In the genomic region with DNA sequence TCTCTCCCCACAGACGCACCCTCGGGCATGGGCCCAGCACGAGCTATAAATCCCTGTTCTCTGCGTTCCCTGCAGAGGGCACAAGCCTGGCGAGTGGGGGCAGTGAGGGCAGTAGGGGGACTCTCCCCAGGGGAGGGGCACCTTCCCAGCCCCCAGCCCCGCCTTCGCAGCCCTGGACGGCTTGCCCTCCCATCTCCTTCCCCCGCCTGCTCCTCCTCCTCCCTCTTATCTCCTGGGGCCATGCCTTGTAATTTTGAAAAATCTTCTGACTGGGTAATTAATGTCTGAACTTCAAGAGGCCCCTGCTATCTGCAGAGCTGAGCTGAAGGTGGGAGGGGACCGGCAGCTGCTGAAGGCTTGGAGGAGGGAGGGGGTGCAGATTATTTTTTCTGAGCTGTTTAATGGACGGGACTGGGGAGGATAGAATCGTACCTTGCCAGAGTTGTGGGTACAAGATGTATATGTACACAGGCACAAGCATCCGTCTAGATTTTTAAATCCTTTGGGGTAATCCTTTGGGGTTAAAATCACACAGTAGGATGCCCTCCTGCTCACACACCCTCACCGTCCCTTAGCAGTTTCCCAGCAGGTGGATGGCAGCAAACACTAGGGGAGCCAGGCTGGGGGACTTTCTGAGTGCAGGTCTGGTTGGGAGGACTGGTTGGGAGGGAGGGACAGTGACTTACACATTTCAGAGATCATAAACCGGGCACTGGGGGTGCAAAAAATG, we compare ENCODE assay signal across 10 cellular contexts.
DNase-seq lines count a peak whose midpoint lies in the region; ATAC-seq and TF ChIP-seq lines count a peak whose summit lies in the region.
"Had no signal": no experiment of that assay in that cellular context is flagged by ENCODE, and none has a peak within 500 bp of the region (broad histone marks: within the 10 kb centered on the region; RNA-seq: fewer than 3 reads in every experiment).

No MANE protein-coding gene starts in this region.

- no peak for ATAC-seq in activated CD8-positive, alpha-beta memory T cell treated with anti-CD3 and anti-CD28 coated beads, Interleukin-2, amount 10 ng/mL, durations not matched to agents 7 days and 5 days
- ATAC-seq in lower lobe of right lung (no peak), upper lobe of right lung (no peak), HG03095 (IDR thresholded peaks at IDR 0.05; ENCODE audit: unreplicated experiment) (no peak)

- TF ChIP-seq CTCF in lower lobe of right lung (IDR thresholded peaks at IDR 0.05) (no peak), upper lobe of right lung (IDR thresholded peaks at IDR 0.05) (no peak)

- no peaks in the 10 kb centered on the region for H3K36me3 ChIP-seq in lower lobe of right lung
- no peaks in the 10 kb centered on the region for H3K36me3 ChIP-seq in upper lobe of right lung

- H3K27ac ChIP-seq in lower lobe of right lung (no peak overlapping the region), upper lobe of right lung (no peak overlapping the region)

- H3K4me3 Mint-ChIP-seq in activated CD8-positive, alpha-beta memory T cell treated with anti-CD3 and anti-CD28 coated beads, Interleukin-2, amount 10 ng/mL, durations not matched to agents 7 days and 5 days = no peak overlapping the region
- H3K4me3 Mint-ChIP-seq: B cell had no signal

- no peak overlapping the region for H3K4me3 ChIP-seq in lower lobe of right lung
- no peak overlapping the region for H3K4me3 ChIP-seq in upper lobe of right lung

- peaks cover 29% of the 10 kb centered on the region for H3K4me1 Mint-ChIP-seq in activated CD8-positive, alpha-beta memory T cell treated with anti-CD3 and anti-CD28 coated beads, Interleukin-2, amount 10 ng/mL, durations not matched to agents 7 days and 5 days

- H3K27ac Mint-ChIP-seq in activated CD8-positive, alpha-beta memory T cell treated with anti-CD3 and anti-CD28 coated beads, Interleukin-2, amount 10 ng/mL, durations not matched to agents 7 days and 5 days = no peak overlapping the region
- H3K27ac Mint-ChIP-seq: B cell had no signal

- H3K9me3 ChIP-seq in lower lobe of right lung (no peaks in the 10 kb centered on the region), upper lobe of right lung (no peaks in the 10 kb centered on the region)
- H3K9me3 ChIP-seq: psoas muscle had no signal

- H3K27me3 Mint-ChIP-seq in activated CD8-positive, alpha-beta memory T cell treated with anti-CD3 and anti-CD28 coated beads, Interleukin-2, amount 10 ng/mL, durations not matched to agents 7 days and 5 days = no peaks in the 10 kb centered on the region
- H3K27me3 Mint-ChIP-seq: B cell had no signal

- CTCF ChIA-PET in activated CD8-positive, alpha-beta memory T cell treated with anti-CD3 and anti-CD28 coated beads, Interleukin-2, amount 10 ng/mL, durations not matched to agents 7 days and 5 days (lab: Charles Lee) = no interaction called here

- peak; percentile 10 to 12 for DNase-seq in activated T-cell treated with anti-CD3 and anti-CD28 coated beads, Interleukin-2, amount 50 U/mL, for 48 hours
- no peak for DNase-seq in activated T-cell treated with anti-CD3 and anti-CD28 coated beads for 4 hours
- DNase-seq in activated CD8-positive, alpha-beta memory T cell treated with anti-CD3 and anti-CD28 coated beads, Interleukin-2, amount 10 ng/mL, durations not matched to agents 7 days and 5 days = peak; percentile 33
- peak; percentile 28 for DNase-seq in lower lobe of right lung
- peak; percentile 49 for DNase-seq in upper lobe of right lung
- DNase-seq in T-helper 2 cell = no peak
- DNase-seq in NCI-H774 (lab: John Stamatoyannopoulos, UW) = no peak

- intact Hi-C loops in lower lobe of right lung (cut with DNase I) (no loop called here), upper lobe of right lung (cut with DNase I) (no loop called here)

- H3K27me3 ChIP-seq in lower lobe of right lung (ENCODE audit: low read depth) (no peaks in the 10 kb centered on the region), upper lobe of right lung (no peaks in the 10 kb centered on the region)

- peaks cover 4% of the 10 kb centered on the region for H3K36me3 Mint-ChIP-seq in activated CD8-positive, alpha-beta memory T cell treated with anti-CD3 and anti-CD28 coated beads, Interleukin-2, amount 10 ng/mL, durations not matched to agents 7 days and 5 days

- H3K9me3 Mint-ChIP-seq in activated CD8-positive, alpha-beta memory T cell treated with anti-CD3 and anti-CD28 coated beads, Interleukin-2, amount 10 ng/mL, durations not matched to agents 7 days and 5 days (ENCODE audit: low read depth) = no peaks in the 10 kb centered on the region

- peaks cover 76% of the 10 kb centered on the region for H3K4me1 ChIP-seq in lower lobe of right lung
- H3K4me1 ChIP-seq in upper lobe of right lung = peaks cover 33% of the 10 kb centered on the region

Comparison
In these comparisons a context has a peak if more than half of its experiments do, and no peak if none do; other contexts are left out.
1. DNase-seq: peak in activated T-cell treated with anti-CD3 and anti-CD28 coated beads, Interleukin-2, amount 50 U/mL, for 48 hours (2 of 2), activated CD8-positive, alpha-beta memory T cell treated with anti-CD3 and anti-CD28 coated beads, Interleukin-2, amount 10 ng/mL, durations not matched to agents 7 days and 5 days (single experiment), lower lobe of right lung (single experiment) and upper lobe of right lung (single experiment); none in activated T-cell treated with anti-CD3 and anti-CD28 coated beads for 4 hours (single experiment), T-helper 2 cell (0 of 5) and NCI-H774 (single experiment).